Comparison of ENCODE assay signal across 1 cellular context in genomic region chr19:5340637-5341447, GRCh38.
TF ChIP-seq lines count a peak whose summit lies in the region.

TSS of gene PTPRS (minus strand) at chr19:5340812. CDS start at chr19:5286140, 54,672 bp downstream.

TF ChIP-seq in H1, 55 proteins besides CTCF, POLR2A, EP300 and RAD21 (continued from another document):
- TF ChIP-seq, protein P1, sequence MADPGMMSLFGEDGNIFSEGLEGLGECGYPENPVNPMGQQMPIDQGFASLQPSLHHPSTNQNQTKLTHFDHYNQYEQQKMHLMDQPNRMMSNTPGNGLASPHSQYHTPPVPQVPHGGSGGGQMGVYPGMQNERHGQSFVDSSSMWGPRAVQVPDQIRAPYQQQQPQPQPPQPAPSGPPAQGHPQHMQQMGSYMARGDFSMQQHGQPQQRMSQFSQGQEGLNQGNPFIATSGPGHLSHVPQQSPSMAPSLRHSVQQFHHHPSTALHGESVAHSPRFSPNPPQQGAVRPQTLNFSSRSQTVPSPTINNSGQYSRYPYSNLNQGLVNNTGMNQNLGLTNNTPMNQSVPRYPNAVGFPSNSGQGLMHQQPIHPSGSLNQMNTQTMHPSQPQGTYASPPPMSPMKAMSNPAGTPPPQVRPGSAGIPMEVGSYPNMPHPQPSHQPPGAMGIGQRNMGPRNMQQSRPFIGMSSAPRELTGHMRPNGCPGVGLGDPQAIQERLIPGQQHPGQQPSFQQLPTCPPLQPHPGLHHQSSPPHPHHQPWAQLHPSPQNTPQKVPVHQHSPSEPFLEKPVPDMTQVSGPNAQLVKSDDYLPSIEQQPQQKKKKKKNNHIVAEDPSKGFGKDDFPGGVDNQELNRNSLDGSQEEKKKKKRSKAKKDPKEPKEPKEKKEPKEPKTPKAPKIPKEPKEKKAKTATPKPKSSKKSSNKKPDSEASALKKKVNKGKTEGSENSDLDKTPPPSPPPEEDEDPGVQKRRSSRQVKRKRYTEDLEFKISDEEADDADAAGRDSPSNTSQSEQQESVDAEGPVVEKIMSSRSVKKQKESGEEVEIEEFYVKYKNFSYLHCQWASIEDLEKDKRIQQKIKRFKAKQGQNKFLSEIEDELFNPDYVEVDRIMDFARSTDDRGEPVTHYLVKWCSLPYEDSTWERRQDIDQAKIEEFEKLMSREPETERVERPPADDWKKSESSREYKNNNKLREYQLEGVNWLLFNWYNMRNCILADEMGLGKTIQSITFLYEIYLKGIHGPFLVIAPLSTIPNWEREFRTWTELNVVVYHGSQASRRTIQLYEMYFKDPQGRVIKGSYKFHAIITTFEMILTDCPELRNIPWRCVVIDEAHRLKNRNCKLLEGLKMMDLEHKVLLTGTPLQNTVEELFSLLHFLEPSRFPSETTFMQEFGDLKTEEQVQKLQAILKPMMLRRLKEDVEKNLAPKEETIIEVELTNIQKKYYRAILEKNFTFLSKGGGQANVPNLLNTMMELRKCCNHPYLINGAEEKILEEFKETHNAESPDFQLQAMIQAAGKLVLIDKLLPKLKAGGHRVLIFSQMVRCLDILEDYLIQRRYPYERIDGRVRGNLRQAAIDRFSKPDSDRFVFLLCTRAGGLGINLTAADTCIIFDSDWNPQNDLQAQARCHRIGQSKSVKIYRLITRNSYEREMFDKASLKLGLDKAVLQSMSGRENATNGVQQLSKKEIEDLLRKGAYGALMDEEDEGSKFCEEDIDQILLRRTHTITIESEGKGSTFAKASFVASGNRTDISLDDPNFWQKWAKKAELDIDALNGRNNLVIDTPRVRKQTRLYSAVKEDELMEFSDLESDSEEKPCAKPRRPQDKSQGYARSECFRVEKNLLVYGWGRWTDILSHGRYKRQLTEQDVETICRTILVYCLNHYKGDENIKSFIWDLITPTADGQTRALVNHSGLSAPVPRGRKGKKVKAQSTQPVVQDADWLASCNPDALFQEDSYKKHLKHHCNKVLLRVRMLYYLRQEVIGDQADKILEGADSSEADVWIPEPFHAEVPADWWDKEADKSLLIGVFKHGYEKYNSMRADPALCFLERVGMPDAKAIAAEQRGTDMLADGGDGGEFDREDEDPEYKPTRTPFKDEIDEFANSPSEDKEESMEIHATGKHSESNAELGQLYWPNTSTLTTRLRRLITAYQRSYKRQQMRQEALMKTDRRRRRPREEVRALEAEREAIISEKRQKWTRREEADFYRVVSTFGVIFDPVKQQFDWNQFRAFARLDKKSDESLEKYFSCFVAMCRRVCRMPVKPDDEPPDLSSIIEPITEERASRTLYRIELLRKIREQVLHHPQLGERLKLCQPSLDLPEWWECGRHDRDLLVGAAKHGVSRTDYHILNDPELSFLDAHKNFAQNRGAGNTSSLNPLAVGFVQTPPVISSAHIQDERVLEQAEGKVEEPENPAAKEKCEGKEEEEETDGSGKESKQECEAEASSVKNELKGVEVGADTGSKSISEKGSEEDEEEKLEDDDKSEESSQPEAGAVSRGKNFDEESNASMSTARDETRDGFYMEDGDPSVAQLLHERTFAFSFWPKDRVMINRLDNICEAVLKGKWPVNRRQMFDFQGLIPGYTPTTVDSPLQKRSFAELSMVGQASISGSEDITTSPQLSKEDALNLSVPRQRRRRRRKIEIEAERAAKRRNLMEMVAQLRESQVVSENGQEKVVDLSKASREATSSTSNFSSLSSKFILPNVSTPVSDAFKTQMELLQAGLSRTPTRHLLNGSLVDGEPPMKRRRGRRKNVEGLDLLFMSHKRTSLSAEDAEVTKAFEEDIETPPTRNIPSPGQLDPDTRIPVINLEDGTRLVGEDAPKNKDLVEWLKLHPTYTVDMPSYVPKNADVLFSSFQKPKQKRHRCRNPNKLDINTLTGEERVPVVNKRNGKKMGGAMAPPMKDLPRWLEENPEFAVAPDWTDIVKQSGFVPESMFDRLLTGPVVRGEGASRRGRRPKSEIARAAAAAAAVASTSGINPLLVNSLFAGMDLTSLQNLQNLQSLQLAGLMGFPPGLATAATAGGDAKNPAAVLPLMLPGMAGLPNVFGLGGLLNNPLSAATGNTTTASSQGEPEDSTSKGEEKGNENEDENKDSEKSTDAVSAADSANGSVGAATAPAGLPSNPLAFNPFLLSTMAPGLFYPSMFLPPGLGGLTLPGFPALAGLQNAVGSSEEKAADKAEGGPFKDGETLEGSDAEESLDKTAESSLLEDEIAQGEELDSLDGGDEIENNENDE (IDR thresholded peaks at IDR 0.05; ENCODE audit: insufficient replicate concordance, low read length), result no peak
- TF ChIP-seq, protein P2, sequence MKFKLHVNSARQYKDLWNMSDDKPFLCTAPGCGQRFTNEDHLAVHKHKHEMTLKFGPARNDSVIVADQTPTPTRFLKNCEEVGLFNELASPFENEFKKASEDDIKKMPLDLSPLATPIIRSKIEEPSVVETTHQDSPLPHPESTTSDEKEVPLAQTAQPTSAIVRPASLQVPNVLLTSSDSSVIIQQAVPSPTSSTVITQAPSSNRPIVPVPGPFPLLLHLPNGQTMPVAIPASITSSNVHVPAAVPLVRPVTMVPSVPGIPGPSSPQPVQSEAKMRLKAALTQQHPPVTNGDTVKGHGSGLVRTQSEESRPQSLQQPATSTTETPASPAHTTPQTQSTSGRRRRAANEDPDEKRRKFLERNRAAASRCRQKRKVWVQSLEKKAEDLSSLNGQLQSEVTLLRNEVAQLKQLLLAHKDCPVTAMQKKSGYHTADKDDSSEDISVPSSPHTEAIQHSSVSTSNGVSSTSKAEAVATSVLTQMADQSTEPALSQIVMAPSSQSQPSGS (IDR thresholded peaks at IDR 0.05; ENCODE audit: low read length), result no peak
- TF ChIP-seq, protein P3, sequence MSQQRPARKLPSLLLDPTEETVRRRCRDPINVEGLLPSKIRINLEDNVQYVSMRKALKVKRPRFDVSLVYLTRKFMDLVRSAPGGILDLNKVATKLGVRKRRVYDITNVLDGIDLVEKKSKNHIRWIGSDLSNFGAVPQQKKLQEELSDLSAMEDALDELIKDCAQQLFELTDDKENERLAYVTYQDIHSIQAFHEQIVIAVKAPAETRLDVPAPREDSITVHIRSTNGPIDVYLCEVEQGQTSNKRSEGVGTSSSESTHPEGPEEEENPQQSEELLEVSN (IDR thresholded peaks at IDR 0.05), result peak; percentile 99
- TF ChIP-seq JUN (IDR thresholded peaks at IDR 0.05; ENCODE audit: low read depth, low read length) (no peak), BCL11A (IDR thresholded peaks at IDR 0.05; ENCODE audit: low read depth in 2 of 2, low read length in 2 of 2) (no peak), USF2 (IDR thresholded peaks at IDR 0.05; ENCODE audit: low read length) (peak; percentile 96), TBP (IDR thresholded peaks at IDR 0.05; ENCODE audit: low read depth, low read length) (peak; percentile 59; the same call in 1 of the 2 replicates), CHD2 (IDR thresholded peaks at IDR 0.05; ENCODE audit: low read length) (peak; percentile 23; the same call in 1 of the 2 replicates), TAF1 (IDR thresholded peaks at IDR 0.05; ENCODE audit: low read depth, low read length) (peak; percentile 36; the same call in 1 of the 2 replicates), TCF12 (IDR thresholded peaks at IDR 0.05; ENCODE audit: low read depth, low read length) (0 out of 2 replicates have a peak, but pooled peaks have one; percentile 36), MAX (IDR thresholded peaks at IDR 0.05) (peak; percentile 100), KDM4A (IDR thresholded peaks at IDR 0.05; ENCODE audit: low read depth, low read length, severe bottlenecking) (peak; percentile 91), RXRA (IDR thresholded peaks at IDR 0.05; ENCODE audit: insufficient read depth, low read depth, low read length) (no peak), SP1 (IDR thresholded peaks at IDR 0.05; ENCODE audit: low read depth, low read length) (0 out of 2 replicates have a peak, but pooled peaks have one; percentile 41), ZNF274 (IDR thresholded peaks at IDR 0.05; ENCODE audit: borderline replicate concordance, extremely low read depth, low read length) (no peak), SRF (IDR thresholded peaks at IDR 0.05; ENCODE audit: low read depth, low read length) (no peak), ASH2L (IDR thresholded peaks at IDR 0.05; ENCODE audit: low read length) (peak; percentile 24), EGR1 (IDR thresholded peaks at IDR 0.05; ENCODE audit: borderline replicate concordance, low read depth, low read length) (peak; percentile 73; the same call in 1 of the 2 replicates), SIRT6 (IDR thresholded peaks at IDR 0.05; ENCODE audit: low read length) (no peak), CREB1 (IDR thresholded peaks at IDR 0.05) (peak; percentile 88), GABPA (IDR thresholded peaks at IDR 0.05; ENCODE audit: borderline replicate concordance, insufficient read depth, low read length) (0 out of 2 replicates have a peak, but pooled peaks have one; percentile 3), JUND (IDR thresholded peaks at IDR 0.05; ENCODE audit: low read length) (peak; percentile 89), RNF2 (IDR thresholded peaks at IDR 0.05; ENCODE audit: borderline replicate concordance, low read depth, low read length, missing control alignments, poor library complexity, severe bottlenecking) (peak; percentile 79), NANOG (IDR thresholded peaks at IDR 0.05; ENCODE audit: insufficient read depth, low read depth, low read length, poor library complexity, severe bottlenecking) (no peak), KDM5A (IDR thresholded peaks at IDR 0.05; ENCODE audit: low read length) (no peak), CTBP2 (IDR thresholded peaks at IDR 0.05; ENCODE audit: borderline replicate concordance, insufficient read depth, insufficient read length, low read length) (no peak), GTF2F1 (IDR thresholded peaks at IDR 0.05; ENCODE audit: borderline replicate concordance, low read depth, low read length) (0 out of 2 replicates have a peak, but pooled peaks have one; percentile 15), NRF1 (IDR thresholded peaks at IDR 0.05; ENCODE audit: low read depth, low read length) (peak; percentile 59), TEAD4 (IDR thresholded peaks at IDR 0.05; ENCODE audit: low read depth, low read length) (peak; percentile 27; the same call in 1 of the 2 replicates)
- TF ChIP-seq, protein P4, sequence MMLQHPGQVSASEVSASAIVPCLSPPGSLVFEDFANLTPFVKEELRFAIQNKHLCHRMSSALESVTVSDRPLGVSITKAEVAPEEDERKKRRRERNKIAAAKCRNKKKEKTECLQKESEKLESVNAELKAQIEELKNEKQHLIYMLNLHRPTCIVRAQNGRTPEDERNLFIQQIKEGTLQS (IDR thresholded peaks at IDR 0.05; ENCODE audit: insufficient read depth, low read depth, low read length), result peak; percentile 88
TF ChIP-seq in H1: peak in this region for 20.
